ENCODE assay signal across 9 cellular contexts in genomic region chr4:4182835-4183568, GRCh38. TPM values are rescaled to one million over a fixed set of nuclear protein-coding genes. Genes with fewer than 3 reads are reported as not detected.
DNase-seq lines count a peak whose midpoint lies in the region; TF ChIP-seq lines count a peak whose summit lies in the region.
"Had no signal": no experiment of that assay in that cellular context is flagged by ENCODE, and none has a peak within 500 bp of the region (broad histone marks: within the 10 kb centered on the region; RNA-seq: fewer than 3 reads in every experiment).

No MANE protein-coding gene starts in this region.

- DNase-seq in AG09309 (ENCODE audit: low read depth) (no peak), GM03348 (ENCODE audit: low spot score) (peak; percentile 36), SJCRH30 (peak; percentile 19 to 50), fibroblast of villous mesenchyme (ENCODE audit: low read depth) (peak; percentile 13), testis (peak; percentile 51), suprapubic skin (ENCODE audit: low spot score in 2 of 2) (no peak), amniotic stem cell (lab: John Stamatoyannopoulos, UW) (no peak), NCI-H524 treated with DMSO at 0.1 percent for 48 hours (lab: John Stamatoyannopoulos, UW) (no peak)

- peak; percentile 68 for TF ChIP-seq CTCF in AG09309 (IDR thresholded peaks at IDR 0.05; ENCODE audit: control insufficient read depth, insufficient read depth, low read depth, low read length, missing control alignments)
- TF ChIP-seq CTCF in fibroblast of villous mesenchyme (IDR thresholded peaks at IDR 0.05; ENCODE audit: insufficient read depth, low read depth, low read length) = peak; percentile 67
- TF ChIP-seq CTCF in testis (IDR thresholded peaks at IDR 0.05) = peak in 2 of 3 experiments; percentile 47 to 49
- TF ChIP-seq CTCF in suprapubic skin (IDR thresholded peaks at IDR 0.05) = peak in 1 of 2 donors; percentile 40

- H3K36me3 ChIP-seq in SJCRH30 (no peaks in the 10 kb centered on the region), testis (ENCODE audit: low read depth, missing control alignments) (no peaks in the 10 kb centered on the region), suprapubic skin (no peaks in the 10 kb centered on the region)

- TF ChIP-seq EP300 in suprapubic skin (IDR thresholded peaks at IDR 0.05) = no peak

- TF ChIP-seq POLR2A in testis (IDR thresholded peaks at IDR 0.05) = no peak
- TF ChIP-seq POLR2A in suprapubic skin (IDR thresholded peaks at IDR 0.05) = no peak

- no peak overlapping the region for H3K4me3 ChIP-seq in AG09309 (ENCODE audit: control insufficient read depth, low read depth, low read length)
- H3K4me3 ChIP-seq in SJCRH30 = no peak overlapping the region
- H3K4me3 ChIP-seq in fibroblast of villous mesenchyme (ENCODE audit: low read depth, low read length) = no peak overlapping the region
- H3K4me3 ChIP-seq in testis = no peak overlapping the region
- H3K4me3 ChIP-seq in suprapubic skin = no peak overlapping the region

- intact Hi-C loops in testis (cut with DNase I; ENCODE audit: low total_unique reads) = no loop called here

- H3K4me1 ChIP-seq in SJCRH30 = no peaks in the 10 kb centered on the region
- H3K4me1 ChIP-seq in testis = no peaks in the 10 kb centered on the region
- H3K4me1 ChIP-seq in suprapubic skin = no peaks in the 10 kb centered on the region

- H3K27ac ChIP-seq in SJCRH30 (no peak overlapping the region), testis (no peak overlapping the region), suprapubic skin (no peak overlapping the region)

- H3K27me3 ChIP-seq in SJCRH30 = no peaks in the 10 kb centered on the region
- no peaks in the 10 kb centered on the region for H3K27me3 ChIP-seq in testis
- H3K27me3 ChIP-seq in suprapubic skin = peaks cover 12% of the 10 kb centered on the region

- H3K9me3 ChIP-seq in SJCRH30 (replicated peaks) = no peaks in the 10 kb centered on the region
- no peaks in the 10 kb centered on the region for H3K9me3 ChIP-seq in testis
- H3K9me3 ChIP-seq in suprapubic skin = no peaks in the 10 kb centered on the region

- WGBS in testis, 2 donors = 28 to 32% methylated on average over 17 to 19 of the region's 19 CpGs
- 43% methylated on average over 17 of the region's 19 CpGs for WGBS in suprapubic skin

RNA-seq across cellular contexts. Expression of gene OTOP1, which starts 43.7 kb away (rescaled TPM):
- total RNA-seq in SJCRH30 (2014; rRNA removed; shearing (Covaris generic)) = not detected in 2 replicates
- not detected in 2 replicates for total RNA-seq in fibroblast of villous mesenchyme
- under 1 TPM; 0.25 to 0.63 TPM for total RNA-seq in testis
- not detected for polyA plus RNA-seq in testis (ENCODE audit: insufficient read depth, low read depth, low replicate concordance)
- under 1 TPM in 1 of 4 donors, not detected in 3; 0.72 TPM for total RNA-seq in suprapubic skin
- total RNA-seq: glomerular endothelial cell had no signal

Comparison
In these comparisons a context has a peak if more than half of its experiments do, and no peak if none do; other contexts are left out.
1. DNase-seq: peak in GM03348 (single experiment), SJCRH30 (2 of 2), fibroblast of villous mesenchyme (single experiment) and testis (single experiment); none in AG09309 (single experiment), suprapubic skin (0 of 2), amniotic stem cell (single experiment) and NCI-H524 treated with DMSO at 0.1 percent for 48 hours (single experiment).